In the genomic region with DNA sequence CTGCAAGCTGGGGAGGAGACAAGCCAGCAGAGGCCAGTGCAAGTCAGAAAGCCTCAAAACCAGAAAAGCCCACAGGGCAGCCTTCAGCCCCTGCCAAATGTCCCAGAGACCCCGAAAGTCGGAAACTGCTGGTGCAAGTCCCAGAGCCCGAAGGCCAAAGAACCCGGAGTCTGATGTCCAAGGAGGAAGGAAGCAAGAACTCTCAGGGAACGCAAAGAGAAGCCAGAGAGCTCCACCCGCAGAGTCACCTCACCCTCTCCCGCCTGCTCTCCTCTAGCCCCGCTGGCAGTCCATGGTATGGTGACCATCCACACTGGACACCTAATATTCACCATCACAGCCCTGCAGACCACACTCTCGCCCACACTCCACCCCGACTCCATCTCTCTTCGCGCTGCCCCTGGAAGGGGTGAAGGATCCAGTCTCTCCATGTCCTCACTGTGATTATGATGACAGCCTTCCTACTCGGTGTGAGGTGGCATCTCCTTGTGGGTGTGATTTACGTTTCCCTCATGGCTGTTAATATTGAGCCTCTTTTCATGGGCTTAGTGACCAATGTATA, we compare ENCODE assay signal across 2 cellular contexts.
TF ChIP-seq lines count a peak whose summit lies in the region.

No MANE protein-coding gene starts in this region.

TF ChIP-seq in HEK293, 187 proteins besides CTCF, POLR2A, EP300 and RAD21:
- TF ChIP-seq EGR2 (tag by site-specific recombination; IDR thresholded peaks at IDR 0.05; ENCODE audit: low read depth) (peak; percentile 61; the same call in 1 of the 2 replicates), HOXC10 (CRISPR knock-in tag; IDR thresholded peaks at IDR 0.05) (no peak), ZFHX2 (tag by site-specific recombination; conservative IDR thresholded peaks at IDR 0.05) (peak; percentile 58)

TF ChIP-seq in K562, 482 proteins besides CTCF, POLR2A, EP300 and RAD21:
- TF ChIP-seq, protein P1, sequence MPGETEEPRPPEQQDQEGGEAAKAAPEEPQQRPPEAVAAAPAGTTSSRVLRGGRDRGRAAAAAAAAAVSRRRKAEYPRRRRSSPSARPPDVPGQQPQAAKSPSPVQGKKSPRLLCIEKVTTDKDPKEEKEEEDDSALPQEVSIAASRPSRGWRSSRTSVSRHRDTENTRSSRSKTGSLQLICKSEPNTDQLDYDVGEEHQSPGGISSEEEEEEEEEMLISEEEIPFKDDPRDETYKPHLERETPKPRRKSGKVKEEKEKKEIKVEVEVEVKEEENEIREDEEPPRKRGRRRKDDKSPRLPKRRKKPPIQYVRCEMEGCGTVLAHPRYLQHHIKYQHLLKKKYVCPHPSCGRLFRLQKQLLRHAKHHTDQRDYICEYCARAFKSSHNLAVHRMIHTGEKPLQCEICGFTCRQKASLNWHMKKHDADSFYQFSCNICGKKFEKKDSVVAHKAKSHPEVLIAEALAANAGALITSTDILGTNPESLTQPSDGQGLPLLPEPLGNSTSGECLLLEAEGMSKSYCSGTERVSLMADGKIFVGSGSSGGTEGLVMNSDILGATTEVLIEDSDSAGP (CRISPR knock-in tag; IDR thresholded peaks at IDR 0.05) = no peak
- no peak for TF ChIP-seq TEAD4 (IDR thresholded peaks at IDR 0.05; ENCODE audit: low read length)
- TF ChIP-seq TEAD4 (CRISPR knock-in tag; IDR thresholded peaks at IDR 0.05; ENCODE audit: borderline replicate concordance) = no peak
- TF ChIP-seq EZH2 (IDR thresholded peaks at IDR 0.05; ENCODE audit: borderline replicate concordance, low read depth, low read length) = peak; percentile 57; the same call in 1 of the 2 replicates
- TF ChIP-seq, protein P2, sequence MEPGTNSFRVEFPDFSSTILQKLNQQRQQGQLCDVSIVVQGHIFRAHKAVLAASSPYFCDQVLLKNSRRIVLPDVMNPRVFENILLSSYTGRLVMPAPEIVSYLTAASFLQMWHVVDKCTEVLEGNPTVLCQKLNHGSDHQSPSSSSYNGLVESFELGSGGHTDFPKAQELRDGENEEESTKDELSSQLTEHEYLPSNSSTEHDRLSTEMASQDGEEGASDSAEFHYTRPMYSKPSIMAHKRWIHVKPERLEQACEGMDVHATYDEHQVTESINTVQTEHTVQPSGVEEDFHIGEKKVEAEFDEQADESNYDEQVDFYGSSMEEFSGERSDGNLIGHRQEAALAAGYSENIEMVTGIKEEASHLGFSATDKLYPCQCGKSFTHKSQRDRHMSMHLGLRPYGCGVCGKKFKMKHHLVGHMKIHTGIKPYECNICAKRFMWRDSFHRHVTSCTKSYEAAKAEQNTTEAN (CRISPR knock-in tag; IDR thresholded peaks at IDR 0.05) = no peak
